Comparison of ENCODE assay signal across 1 cellular context in the genomic region with DNA sequence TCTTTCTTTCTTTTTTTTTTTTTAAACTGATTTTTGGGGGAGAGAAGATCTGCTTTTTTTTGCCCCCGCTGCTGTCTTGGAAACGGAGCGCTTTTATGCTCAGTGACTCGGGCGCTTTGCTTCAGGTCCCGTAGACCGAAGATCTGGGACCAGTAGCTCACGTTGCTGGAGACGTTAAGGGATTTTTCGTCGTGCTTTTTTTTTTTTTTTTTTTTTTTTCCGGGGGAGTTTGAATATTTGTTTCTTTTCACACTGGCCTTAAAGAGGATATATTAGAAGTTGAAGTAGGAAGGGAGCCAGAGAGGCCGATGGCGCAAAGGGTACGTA.
TF ChIP-seq lines count a peak whose summit lies in the region.

No MANE protein-coding gene starts in this region.

TF ChIP-seq in HepG2, 621 proteins besides CTCF, POLR2A, EP300 and RAD21 (continued from another document):
- TF ChIP-seq, protein P1, sequence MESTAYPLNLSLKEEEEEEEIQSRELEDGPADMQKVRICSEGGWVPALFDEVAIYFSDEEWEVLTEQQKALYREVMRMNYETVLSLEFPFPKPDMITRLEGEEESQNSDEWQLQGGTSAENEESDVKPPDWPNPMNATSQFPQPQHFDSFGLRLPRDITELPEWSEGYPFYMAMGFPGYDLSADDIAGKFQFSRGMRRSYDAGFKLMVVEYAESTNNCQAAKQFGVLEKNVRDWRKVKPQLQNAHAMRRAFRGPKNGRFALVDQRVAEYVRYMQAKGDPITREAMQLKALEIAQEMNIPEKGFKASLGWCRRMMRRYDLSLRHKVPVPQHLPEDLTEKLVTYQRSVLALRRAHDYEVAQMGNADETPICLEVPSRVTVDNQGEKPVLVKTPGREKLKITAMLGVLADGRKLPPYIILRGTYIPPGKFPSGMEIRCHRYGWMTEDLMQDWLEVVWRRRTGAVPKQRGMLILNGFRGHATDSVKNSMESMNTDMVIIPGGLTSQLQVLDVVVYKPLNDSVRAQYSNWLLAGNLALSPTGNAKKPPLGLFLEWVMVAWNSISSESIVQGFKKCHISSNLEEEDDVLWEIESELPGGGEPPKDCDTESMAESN (CRISPR knock-in tag; conservative IDR thresholded peaks at IDR 0.05), result no peak
- TF ChIP-seq ETV6 (CRISPR knock-in tag; conservative IDR thresholded peaks at IDR 0.05), result no peak
- TF ChIP-seq HOXA5 (CRISPR knock-in tag; IDR thresholded peaks at IDR 0.05), result no peak
- TF ChIP-seq ZNF747 (CRISPR knock-in tag; IDR thresholded peaks at IDR 0.05; ENCODE audit: borderline replicate concordance), result no peak
- TF ChIP-seq ZNF614 (CRISPR knock-in tag; IDR thresholded peaks at IDR 0.05; ENCODE audit: borderline replicate concordance), result no peak
- TF ChIP-seq MAZ (IDR thresholded peaks at IDR 0.05; ENCODE audit: borderline replicate concordance, low read depth, low read length), result no peak
- TF ChIP-seq MAZ (CRISPR knock-in tag; IDR thresholded peaks at IDR 0.05; ENCODE audit: low read depth), result no peak
- TF ChIP-seq NR1H2 (CRISPR knock-in tag; IDR thresholded peaks at IDR 0.05; ENCODE audit: borderline replicate concordance, low read depth), result no peak
- no peak for TF ChIP-seq STAT5B (CRISPR knock-in tag; IDR thresholded peaks at IDR 0.05)
- TF ChIP-seq ZNF660 (CRISPR knock-in tag; IDR thresholded peaks at IDR 0.05; ENCODE audit: borderline replicate concordance, low read depth), result no peak
- TF ChIP-seq, protein P2, sequence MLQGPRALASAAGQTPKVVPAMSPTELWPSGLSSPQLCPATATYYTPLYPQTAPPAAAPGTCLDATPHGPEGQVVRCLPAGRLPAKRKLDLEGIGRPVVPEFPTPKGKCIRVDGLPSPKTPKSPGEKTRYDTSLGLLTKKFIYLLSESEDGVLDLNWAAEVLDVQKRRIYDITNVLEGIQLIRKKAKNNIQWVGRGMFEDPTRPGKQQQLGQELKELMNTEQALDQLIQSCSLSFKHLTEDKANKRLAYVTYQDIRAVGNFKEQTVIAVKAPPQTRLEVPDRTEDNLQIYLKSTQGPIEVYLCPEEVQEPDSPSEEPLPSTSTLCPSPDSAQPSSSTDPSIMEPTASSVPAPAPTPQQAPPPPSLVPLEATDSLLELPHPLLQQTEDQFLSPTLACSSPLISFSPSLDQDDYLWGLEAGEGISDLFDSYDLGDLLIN (CRISPR knock-in tag; IDR thresholded peaks at IDR 0.05; ENCODE audit: borderline replicate concordance), result no peak
